Comparison of ENCODE assay signal across 12 cellular contexts in the genomic region with DNA sequence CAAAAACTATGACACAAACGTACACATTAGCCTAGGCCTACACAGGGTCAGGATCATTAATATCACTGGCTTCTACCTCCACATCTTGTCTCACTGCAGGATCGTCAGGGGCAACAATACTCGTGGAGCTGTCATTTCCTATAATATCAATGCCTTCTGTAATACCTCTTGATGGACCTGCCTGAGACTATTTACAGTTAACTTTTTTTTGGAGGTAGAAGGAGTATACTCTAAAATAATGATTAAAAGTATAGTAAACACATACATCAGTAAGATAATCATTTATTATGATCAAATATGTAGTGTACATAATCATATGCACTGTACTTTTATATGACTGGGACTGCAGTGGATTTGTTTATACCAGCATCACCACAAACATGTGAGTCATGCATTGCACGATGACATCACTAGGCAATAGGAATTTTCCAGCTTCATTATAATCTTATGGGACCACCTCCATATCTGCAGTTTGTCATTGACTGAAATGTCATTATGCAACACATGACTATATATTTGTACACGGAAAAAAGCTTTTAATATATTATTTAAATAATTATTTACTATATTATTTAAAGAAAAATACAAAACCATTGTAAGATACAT. TPM values are rescaled to one million over a fixed set of nuclear protein-coding genes. Genes with fewer than 3 reads are reported as not detected.
DNase-seq lines count a peak whose midpoint lies in the region; ATAC-seq and TF ChIP-seq lines count a peak whose summit lies in the region.
"Had no signal": no experiment of that assay in that cellular context is flagged by ENCODE, and none has a peak within 500 bp of the region (broad histone marks: within the 10 kb centered on the region; RNA-seq: fewer than 3 reads in every experiment).

No MANE protein-coding gene starts in this region.

- POLR2A ChIA-PET in Panc1 (lab: Charles Lee) = no interaction called here

- TF ChIP-seq CTCF in Panc1 (IDR thresholded peaks at IDR 0.05) (no peak), epithelial cell of esophagus (IDR thresholded peaks at IDR 0.05; ENCODE audit: insufficient read depth, low read depth, low read length, missing control alignments) (no peak)

- no TSS peak for BruUV-seq in Panc1 (replicated peaks; lab: Mats Ljungman, UMichigan)

- intact Hi-C loops in Panc1 (cut with micrococcal nuclease; ENCODE audit: unreplicated experiment) = no loop called here

- no peak overlapping the region for H3K27ac ChIP-seq in Panc1 (ENCODE audit: low read length)

- ATAC-seq in Panc1 (peak; percentile 53; the same call in 1 of the 2 replicates), left lobe of liver (no peak)
- ATAC-seq: activated naive CD8-positive, alpha-beta T cell treated with anti-CD3 and anti-CD28 coated beads, Interleukin-2, amount 50 U/mL, for 24 hours; T-cell had no signal

- no peaks in the 10 kb centered on the region; the same call in 1 of the 2 replicates for H3K27me3 ChIP-seq in Panc1 (ENCODE audit: control insufficient read depth, insufficient read depth, low read length)

- H3K9me3 ChIP-seq in Panc1 (ENCODE audit: control insufficient read depth, insufficient read depth, low read depth, low read length) = no peaks in the 10 kb centered on the region

- H3K4me1 ChIP-seq in Panc1 (ENCODE audit: control insufficient read depth, insufficient read depth, low read length) = no peaks in the 10 kb centered on the region

- in situ Hi-C loops in Panc1 (cut with HindIII; ENCODE audit: low pct_unique_long_range_greater_than_20kb, low sequenced_read_pairs) = no loop called here

- DNase-seq in GM03348 (ENCODE audit: low spot score) = peak; percentile 7
- peak; percentile 13 for DNase-seq in Panc1 (ENCODE audit: low read depth, low spot score)
- DNase-seq in epithelial cell of esophagus (ENCODE audit: low read depth) = peak; percentile 41
- DNase-seq in pulmonary artery endothelial cell (ENCODE audit: low read depth, low spot score) = peak; percentile 5
- no peak for DNase-seq in activated CD4-positive, alpha-beta T cell treated with anti-CD3 and anti-CD28 coated beads, Interleukin-2, amount 50 U/mL, for 4 hours
- no peak for DNase-seq in activated gamma-delta T cell treated with Interleukin-2 at 50 U/mL for 16 hours
- no peak for DNase-seq in left lobe of liver (ENCODE audit: low spot score)
- DNase-seq: activated naive CD8-positive, alpha-beta T cell treated with anti-CD3 and anti-CD28 coated beads, Interleukin-2, amount 50 U/mL, for 24 hours; CD8-positive, alpha-beta memory T cell; head of caudate nucleus; T-cell had no signal

- CTCF ChIA-PET in Panc1 (lab: Charles Lee) = no interaction called here

- H3K36me3 ChIP-seq in Panc1 (ENCODE audit: control insufficient read depth, insufficient read depth, low read length) = no peaks in the 10 kb centered on the region

- no peak overlapping the region for H3K4me3 ChIP-seq in Panc1 (ENCODE audit: low read depth in 2 of 2, low read length in 2 of 2)
- no peak overlapping the region for H3K4me3 ChIP-seq in epithelial cell of esophagus (ENCODE audit: low read length)

RNA-seq across cellular contexts. Expression of a gene that starts 18.6 kb away (rescaled TPM):
- total RNA-seq in Panc1 (2021; ENCODE audit: unreplicated experiment) (not detected), pulmonary artery endothelial cell (0.32 and 0.66 TPM in 2 replicates), left lobe of liver (not detected)
- polyA plus RNA-seq in Panc1 (2012; ENCODE audit: insufficient read length) = not detected
- total RNA-seq: subcutaneous adipose tissue had no signal
- polyA plus RNA-seq: CD8-positive, alpha-beta memory T cell had no signal

Comparison
In these comparisons a context has a peak if more than half of its experiments do, and no peak if none do; other contexts are left out.
1. DNase-seq: peak in GM03348 (single experiment), Panc1 (single experiment), epithelial cell of esophagus (single experiment) and pulmonary artery endothelial cell (single experiment); none in activated CD4-positive, alpha-beta T cell treated with anti-CD3 and anti-CD28 coated beads, Interleukin-2, amount 50 U/mL, for 4 hours (0 of 2), activated gamma-delta T cell treated with Interleukin-2 at 50 U/mL for 16 hours (single experiment) and left lobe of liver (single experiment).